In the genomic region with DNA sequence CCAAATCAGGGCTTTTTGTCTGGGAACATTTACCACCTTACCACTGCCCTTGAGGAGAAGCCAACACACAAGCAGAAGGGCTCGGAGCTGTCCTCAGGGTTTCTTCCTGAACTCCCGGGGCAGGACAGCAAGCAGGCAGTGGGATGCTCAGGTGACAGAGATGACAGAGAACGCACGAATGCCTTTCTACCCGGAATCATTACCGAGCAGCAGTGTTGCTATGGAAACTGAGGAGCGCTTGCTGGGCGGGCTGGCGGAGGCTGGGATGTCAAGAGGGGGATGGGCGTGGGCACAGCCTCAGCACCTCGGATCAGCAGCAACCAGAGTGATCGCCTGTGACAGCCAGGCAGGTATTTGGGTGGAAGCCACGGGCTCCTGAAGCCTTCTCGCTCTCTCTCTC, we compare ENCODE assay signal across 24 cellular contexts. TPM values are rescaled to one million over a fixed set of nuclear protein-coding genes. Genes with fewer than 3 reads are reported as not detected.
"Had no signal": no experiment of that assay in that cellular context is flagged by ENCODE, and none has a peak within 500 bp of the region (broad histone marks: within the 10 kb centered on the region; RNA-seq: fewer than 3 reads in every experiment).

No MANE protein-coding gene starts in this region.

- ATAC-seq: activated naive CD4-positive, alpha-beta T cell treated with anti-CD3 and anti-CD28 coated beads, Interleukin-2, amount 50 U/mL, for 72 hours; activated T-helper 17 cell treated with anti-CD3 and anti-CD28 coated beads, Interleukin-2, amount 50 U/mL, for 72 hours; heart right ventricle; left colon; naive thymus-derived CD4-positive, alpha-beta T cell; stimulated activated memory B cell treated with anti-CD40 and anti-IgM and Interleukin-4, amounts not matched to agents 10 μg/mL and 1 μg/mL and 100 μg/mL, for 72 hours had no signal

- H3K27me3 ChIP-seq: sigmoid colon, suprapubic skin, transverse colon had no signal

- H3K9me3 ChIP-seq: breast epithelium, heart right ventricle, sigmoid colon, suprapubic skin, transverse colon had no signal

- H3K4me1 ChIP-seq: breast epithelium, heart right ventricle, sigmoid colon, stomach, suprapubic skin, transverse colon had no signal

- H3K27me3 Mint-ChIP-seq: activated T-helper 17 cell treated with anti-CD3 and anti-CD28 coated beads, Interleukin-2, amount 50 U/mL, for 72 hours had no signal

- H3K36me3 ChIP-seq: breast epithelium, heart right ventricle, sigmoid colon, stomach, suprapubic skin, transverse colon, WERI-Rb-1 had no signal

- H3K4me3 ChIP-seq: breast epithelium, heart right ventricle, lung, sigmoid colon, smooth muscle cell, stomach, suprapubic skin, transverse colon had no signal

- H3K27ac Mint-ChIP-seq: activated naive CD4-positive, alpha-beta T cell treated with anti-CD3 and anti-CD28 coated beads, Interleukin-2, amount 50 U/mL, for 72 hours; activated T-cell treated with anti-CD3 and anti-CD28 coated beads, Interleukin-2, amount 50 U/mL, for 24 hours; activated T-helper 17 cell treated with anti-CD3 and anti-CD28 coated beads, Interleukin-2, amount 50 U/mL, for 72 hours; naive thymus-derived CD4-positive, alpha-beta T cell; stimulated activated memory B cell treated with anti-CD40 and anti-IgM and Interleukin-4, amounts not matched to agents 10 μg/mL and 1 μg/mL and 100 μg/mL, for 72 hours had no signal

- H3K9me3 Mint-ChIP-seq: activated naive CD4-positive, alpha-beta T cell treated with anti-CD3 and anti-CD28 coated beads, Interleukin-2, amount 50 U/mL, for 72 hours; activated T-cell treated with anti-CD3 and anti-CD28 coated beads, Interleukin-2, amount 50 U/mL, for 24 hours; activated T-helper 17 cell treated with anti-CD3 and anti-CD28 coated beads, Interleukin-2, amount 50 U/mL, for 72 hours; stimulated activated memory B cell treated with anti-CD40 and anti-IgM and Interleukin-4, amounts not matched to agents 10 μg/mL and 1 μg/mL and 100 μg/mL, for 72 hours had no signal

- H3K4me3 Mint-ChIP-seq: activated T-cell treated with anti-CD3 and anti-CD28 coated beads, Interleukin-2, amount 50 U/mL, for 24 hours; activated T-helper 17 cell treated with anti-CD3 and anti-CD28 coated beads, Interleukin-2, amount 50 U/mL, for 72 hours; naive thymus-derived CD4-positive, alpha-beta T cell; stimulated activated memory B cell treated with anti-CD40 and anti-IgM and Interleukin-4, amounts not matched to agents 10 μg/mL and 1 μg/mL and 100 μg/mL, for 72 hours had no signal

- H3K36me3 Mint-ChIP-seq: activated naive CD4-positive, alpha-beta T cell treated with anti-CD3 and anti-CD28 coated beads, Interleukin-2, amount 50 U/mL, for 72 hours; stimulated activated memory B cell treated with anti-CD40 and anti-IgM and Interleukin-4, amounts not matched to agents 10 μg/mL and 1 μg/mL and 100 μg/mL, for 72 hours had no signal

- DNase-seq: activated CD4-positive, alpha-beta T cell treated with anti-CD3 and anti-CD28 coated beads, Interleukin-2, amount 50 U/mL, for 4 hours; activated CD8-positive, alpha-beta memory T cell treated with anti-CD3 and anti-CD28 coated beads for 24 hours; activated CD8-positive, alpha-beta memory T cell treated with anti-CD3 and anti-CD28 coated beads, Interleukin-2, amount 50 U/mL, for 4 hours; activated T-cell treated with anti-CD3 and anti-CD28 coated beads, Interleukin-2, amount 50 U/mL, for 24 hours; aorta; cerebellar nuclear complex; cortex of kidney; heart right ventricle; left colon; naive thymus-derived CD4-positive, alpha-beta T cell; retina; sigmoid colon; stimulated activated CD4-positive, alpha-beta T cell treated with anti-CD3 and anti-CD28 coated beads, Interleukin-15, amount 100 ng/mL, for 24 hours; stomach; transverse colon; WERI-Rb-1 had no signal

- H3K27ac ChIP-seq: breast epithelium, epithelial cell of prostate, heart right ventricle, sigmoid colon, stomach, suprapubic skin, transverse colon, WERI-Rb-1 had no signal

RNA-seq across cellular contexts. Expression of a gene that starts 31.4 kb away (rescaled TPM):
- total RNA-seq: activated naive CD4-positive, alpha-beta T cell treated with anti-CD3 and anti-CD28 coated beads, Interleukin-2, amount 50 U/mL, for 72 hours; activated T-helper 17 cell treated with anti-CD3 and anti-CD28 coated beads, Interleukin-2, amount 50 U/mL, for 72 hours; naive thymus-derived CD4-positive, alpha-beta T cell; smooth muscle cell had no signal
- polyA plus RNA-seq: naive thymus-derived CD4-positive, alpha-beta T cell had no signal

RNA-seq across cellular contexts. Expression of a gene that starts 48.2 kb away (rescaled TPM):
- polyA plus RNA-seq: naive thymus-derived CD4-positive, alpha-beta T cell had no signal
